In the genomic region with DNA sequence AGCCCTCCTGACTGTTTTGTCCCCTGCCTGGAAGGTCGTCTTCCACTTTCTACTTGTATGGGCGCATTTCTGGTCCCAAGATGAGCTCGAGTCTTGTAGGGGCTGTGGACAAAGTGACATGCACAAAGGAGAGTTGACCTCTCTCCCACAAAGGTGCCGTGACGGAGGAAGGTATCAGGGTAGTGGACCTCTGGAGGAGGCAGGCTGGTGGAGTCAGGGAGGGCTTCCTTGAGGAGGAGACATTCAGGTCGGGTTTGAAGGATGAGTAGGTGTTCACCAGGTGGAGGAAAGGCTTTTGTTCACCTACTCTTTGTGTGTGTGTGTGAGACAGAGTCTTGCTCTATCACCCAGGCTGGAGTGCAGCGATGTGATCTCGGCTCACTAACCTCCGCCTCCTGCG, we compare ENCODE assay signal across 1 cellular context.
TF ChIP-seq lines count a peak whose summit lies in the region.

No MANE protein-coding gene starts in this region.

TF ChIP-seq in HCT116, 20 proteins besides CTCF, POLR2A, EP300 and RAD21:
- TF ChIP-seq TCF7L2 (IDR thresholded peaks at IDR 0.05; ENCODE audit: borderline replicate concordance, extremely low read depth, insufficient read depth, insufficient read length) (no peak), EGR1 (IDR thresholded peaks at IDR 0.05; ENCODE audit: low read depth) (no peak), YY1 (IDR thresholded peaks at IDR 0.05; ENCODE audit: extremely low read depth, insufficient replicate concordance, low read depth, low read length) (no peak), ZNF274 (IDR thresholded peaks at IDR 0.05; ENCODE audit: low read depth, low read length) (no peak), POLR2AphosphoS5 (IDR thresholded peaks at IDR 0.05; ENCODE audit: low read depth, low read length) (no peak), SRF (IDR thresholded peaks at IDR 0.05; ENCODE audit: low read depth) (no peak), ELF1 (IDR thresholded peaks at IDR 0.05; ENCODE audit: borderline replicate concordance, low read depth) (no peak), ZFX (IDR thresholded peaks at IDR 0.05) (no peak), EZH2phosphoT487 (IDR thresholded peaks at IDR 0.05; ENCODE audit: borderline replicate concordance) (no peak), CEBPB (IDR thresholded peaks at IDR 0.05; ENCODE audit: low read depth) (no peak), EZH2 (IDR thresholded peaks at IDR 0.05) (no peak), SP1 (IDR thresholded peaks at IDR 0.05; ENCODE audit: low read depth) (no peak), JUND (IDR thresholded peaks at IDR 0.05) (no peak), SIN3A (IDR thresholded peaks at IDR 0.05; ENCODE audit: low read depth) (no peak)
- TF ChIP-seq, protein P1, sequence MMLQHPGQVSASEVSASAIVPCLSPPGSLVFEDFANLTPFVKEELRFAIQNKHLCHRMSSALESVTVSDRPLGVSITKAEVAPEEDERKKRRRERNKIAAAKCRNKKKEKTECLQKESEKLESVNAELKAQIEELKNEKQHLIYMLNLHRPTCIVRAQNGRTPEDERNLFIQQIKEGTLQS (IDR thresholded peaks at IDR 0.05) = no peak
- TF ChIP-seq, protein P2, sequence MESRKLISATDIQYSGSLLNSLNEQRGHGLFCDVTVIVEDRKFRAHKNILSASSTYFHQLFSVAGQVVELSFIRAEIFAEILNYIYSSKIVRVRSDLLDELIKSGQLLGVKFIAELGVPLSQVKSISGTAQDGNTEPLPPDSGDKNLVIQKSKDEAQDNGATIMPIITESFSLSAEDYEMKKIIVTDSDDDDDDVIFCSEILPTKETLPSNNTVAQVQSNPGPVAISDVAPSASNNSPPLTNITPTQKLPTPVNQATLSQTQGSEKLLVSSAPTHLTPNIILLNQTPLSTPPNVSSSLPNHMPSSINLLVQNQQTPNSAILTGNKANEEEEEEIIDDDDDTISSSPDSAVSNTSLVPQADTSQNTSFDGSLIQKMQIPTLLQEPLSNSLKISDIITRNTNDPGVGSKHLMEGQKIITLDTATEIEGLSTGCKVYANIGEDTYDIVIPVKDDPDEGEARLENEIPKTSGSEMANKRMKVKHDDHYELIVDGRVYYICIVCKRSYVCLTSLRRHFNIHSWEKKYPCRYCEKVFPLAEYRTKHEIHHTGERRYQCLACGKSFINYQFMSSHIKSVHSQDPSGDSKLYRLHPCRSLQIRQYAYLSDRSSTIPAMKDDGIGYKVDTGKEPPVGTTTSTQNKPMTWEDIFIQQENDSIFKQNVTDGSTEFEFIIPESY (IDR thresholded peaks at IDR 0.05; ENCODE audit: extremely low read depth, insufficient replicate concordance, low read length) = no peak
- TF ChIP-seq, protein P3, sequence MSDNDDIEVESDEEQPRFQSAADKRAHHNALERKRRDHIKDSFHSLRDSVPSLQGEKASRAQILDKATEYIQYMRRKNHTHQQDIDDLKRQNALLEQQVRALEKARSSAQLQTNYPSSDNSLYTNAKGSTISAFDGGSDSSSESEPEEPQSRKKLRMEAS (IDR thresholded peaks at IDR 0.05) = no peak
- TF ChIP-seq, protein P4, sequence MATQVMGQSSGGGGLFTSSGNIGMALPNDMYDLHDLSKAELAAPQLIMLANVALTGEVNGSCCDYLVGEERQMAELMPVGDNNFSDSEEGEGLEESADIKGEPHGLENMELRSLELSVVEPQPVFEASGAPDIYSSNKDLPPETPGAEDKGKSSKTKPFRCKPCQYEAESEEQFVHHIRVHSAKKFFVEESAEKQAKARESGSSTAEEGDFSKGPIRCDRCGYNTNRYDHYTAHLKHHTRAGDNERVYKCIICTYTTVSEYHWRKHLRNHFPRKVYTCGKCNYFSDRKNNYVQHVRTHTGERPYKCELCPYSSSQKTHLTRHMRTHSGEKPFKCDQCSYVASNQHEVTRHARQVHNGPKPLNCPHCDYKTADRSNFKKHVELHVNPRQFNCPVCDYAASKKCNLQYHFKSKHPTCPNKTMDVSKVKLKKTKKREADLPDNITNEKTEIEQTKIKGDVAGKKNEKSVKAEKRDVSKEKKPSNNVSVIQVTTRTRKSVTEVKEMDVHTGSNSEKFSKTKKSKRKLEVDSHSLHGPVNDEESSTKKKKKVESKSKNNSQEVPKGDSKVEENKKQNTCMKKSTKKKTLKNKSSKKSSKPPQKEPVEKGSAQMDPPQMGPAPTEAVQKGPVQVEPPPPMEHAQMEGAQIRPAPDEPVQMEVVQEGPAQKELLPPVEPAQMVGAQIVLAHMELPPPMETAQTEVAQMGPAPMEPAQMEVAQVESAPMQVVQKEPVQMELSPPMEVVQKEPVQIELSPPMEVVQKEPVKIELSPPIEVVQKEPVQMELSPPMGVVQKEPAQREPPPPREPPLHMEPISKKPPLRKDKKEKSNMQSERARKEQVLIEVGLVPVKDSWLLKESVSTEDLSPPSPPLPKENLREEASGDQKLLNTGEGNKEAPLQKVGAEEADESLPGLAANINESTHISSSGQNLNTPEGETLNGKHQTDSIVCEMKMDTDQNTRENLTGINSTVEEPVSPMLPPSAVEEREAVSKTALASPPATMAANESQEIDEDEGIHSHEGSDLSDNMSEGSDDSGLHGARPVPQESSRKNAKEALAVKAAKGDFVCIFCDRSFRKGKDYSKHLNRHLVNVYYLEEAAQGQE (IDR thresholded peaks at IDR 0.05; ENCODE audit: low read depth) = no peak
TF ChIP-seq in HCT116: peak in this region for 0.
